ENCODE assay signal across 1 cellular context in genomic region chr3:30349507-30349906, GRCh38.
TF ChIP-seq lines count a peak whose summit lies in the region.

No MANE protein-coding gene starts in this region.

TF ChIP-seq in endothelial cell of umbilical vein, 7 proteins besides CTCF, POLR2A, EP300 and RAD21:
- TF ChIP-seq GATA2 (IDR thresholded peaks at IDR 0.05; ENCODE audit: insufficient read depth, insufficient read length, low read depth, low read length) (peak; percentile 52), JUN (IDR thresholded peaks at IDR 0.05; ENCODE audit: borderline replicate concordance, insufficient read depth, insufficient read length, low read depth) (no peak), MYC (IDR thresholded peaks at IDR 0.05; ENCODE audit: low read depth, low read length) (no peak), MAX (IDR thresholded peaks at IDR 0.05; ENCODE audit: insufficient read depth, insufficient read length) (no peak), POLR2AphosphoS5 (IDR thresholded peaks at IDR 0.05; ENCODE audit: insufficient read depth, low read depth, low read length) (no peak), EZH2 (IDR thresholded peaks at IDR 0.05; ENCODE audit: borderline replicate concordance, low read depth, low read length, severe bottlenecking) (no peak)
